ENCODE assay signal across 10 cellular contexts in genomic region chr2:73268368-73268830, GRCh38. TPM values are rescaled to one million over a fixed set of nuclear protein-coding genes. Genes with fewer than 3 reads are reported as not detected.
DNase-seq lines count a peak whose midpoint lies in the region; ATAC-seq, FAIRE-seq and TF ChIP-seq lines count a peak whose summit lies in the region.
"Had no signal": no experiment of that assay in that cellular context is flagged by ENCODE, and none has a peak within 500 bp of the region (broad histone marks: within the 10 kb centered on the region; RNA-seq: fewer than 3 reads in every experiment).

No MANE protein-coding gene starts in this region.

- ATAC-seq in GM21717 (IDR thresholded peaks at IDR 0.05; ENCODE audit: unreplicated experiment): no peak
- ATAC-seq in GM21619 (IDR thresholded peaks at IDR 0.05; ENCODE audit: unreplicated experiment): no peak
- no peak for ATAC-seq in HG03097 (IDR thresholded peaks at IDR 0.05; ENCODE audit: low FRiP score, unreplicated experiment)
- ATAC-seq: gastroesophageal sphincter had no signal

- intact Hi-C loops in dorsolateral prefrontal cortex (cut with DNase I): no loop called here

- no peak for DNase-seq in CD8-positive, alpha-beta memory T cell
- DNase-seq in NCI-H128 (lab: John Stamatoyannopoulos, UW; ENCODE audit: unreplicated experiment) (peak; percentile 16), dorsolateral prefrontal cortex (peak in 1 of 10 donors; percentile 22), GM12892 (ENCODE audit: insufficient read length) (no peak)
- DNase-seq: occipital lobe had no signal

- no peak overlapping the region for H3K27ac ChIP-seq in CD8-positive, alpha-beta memory T cell (ENCODE audit: low read depth, low read length)
- peak overlapping the region in 35 of 59 donors; percentile 6 to 81 (median 57) for H3K27ac ChIP-seq in dorsolateral prefrontal cortex
- H3K27ac ChIP-seq in neural cell (ENCODE audit: low read length): no peak overlapping the region
- H3K27ac ChIP-seq: gastroesophageal sphincter had no signal

- TF ChIP-seq CTCF in dorsolateral prefrontal cortex (IDR thresholded peaks at IDR 0.05 in 54 of 56, conservative IDR thresholded peaks at IDR 0.05 in 2 of 56; ENCODE audit: low read depth in 1 of 56, partially characterized antibody in 56 of 56) (no peak), neural cell (IDR thresholded peaks at IDR 0.05; ENCODE audit: poor library complexity, severe bottlenecking) (no peak)

- H3K36me3 Mint-ChIP-seq in CD8-positive, alpha-beta memory T cell: peaks cover 0 to 20% (median 5%) of the 10 kb centered on the region in 3 donors

- no peaks in the 10 kb centered on the region for H3K27me3 ChIP-seq in CD8-positive, alpha-beta memory T cell (ENCODE audit: insufficient read depth, low read length, poor library complexity, severe bottlenecking)
- H3K27me3 ChIP-seq in dorsolateral prefrontal cortex (peaks cover 0 to 46% (median 6%) of the 10 kb centered on the region in 45 donors), neural cell (ENCODE audit: insufficient read depth, low read depth, low read length) (peaks cover 34% of the 10 kb centered on the region)

- no peak overlapping the region for H3K4me2 ChIP-seq in neural cell (ENCODE audit: low read length)

- H3K4me1 Mint-ChIP-seq in CD8-positive, alpha-beta memory T cell: peaks cover 21 to 34% (median 25%) of the 10 kb centered on the region in 3 donors

- H3K9me3 ChIP-seq in CD8-positive, alpha-beta memory T cell (ENCODE audit: low read length): no peaks in the 10 kb centered on the region
- no peaks in the 10 kb centered on the region for H3K9me3 ChIP-seq in neural cell (ENCODE audit: low read length)

- no peak for TF ChIP-seq RAD21 in neural cell (conservative IDR thresholded peaks at IDR 0.05)

- peaks cover 0 to 1% (median 0%) of the 10 kb centered on the region in 5 donors for H3K9me3 Mint-ChIP-seq in CD8-positive, alpha-beta memory T cell

- H3K9ac ChIP-seq in neural cell (ENCODE audit: low read length): peak overlapping the region; percentile 11

- H3K4me3 ChIP-seq in CD8-positive, alpha-beta memory T cell (ENCODE audit: low read length): no peak overlapping the region
- H3K4me3 ChIP-seq in dorsolateral prefrontal cortex (peak overlapping the region in 55 of 59 donors; percentile 11 to 62 (median 42)), neural cell (ENCODE audit: low read length) (peak overlapping the region; percentile 59)

- H3F3A ChIP-seq in neural cell (ENCODE audit: insufficient read depth, low read length, poor library complexity, severe bottlenecking): no peaks in the 10 kb centered on the region

- no peaks in the 10 kb centered on the region for H3K9me2 ChIP-seq in neural cell (ENCODE audit: insufficient read depth, low read length)

- H2AFZ ChIP-seq in neural cell (ENCODE audit: low read depth, low read length): no peak overlapping the region

- H3K4me3 Mint-ChIP-seq in CD8-positive, alpha-beta memory T cell: peak overlapping the region; percentile 47 to 81 (median 60)

- H3K36me3 ChIP-seq in CD8-positive, alpha-beta memory T cell (ENCODE audit: insufficient read depth, low read length): no peaks in the 10 kb centered on the region
- H3K36me3 ChIP-seq in neural cell (ENCODE audit: insufficient read depth, low read length): no peaks in the 10 kb centered on the region
- H3K36me3 ChIP-seq: gastroesophageal sphincter had no signal

- POLR2A ChIA-PET in CD8-positive, alpha-beta memory T cell (lab: Charles Lee): interaction anchor here (0.7 to 1.6 kb wide), 2 partner anchors 22 to 34 kb away, joined by 3 to 5 read pairs; partner anchors contain the start of gene CCT7

- no peaks in the 10 kb centered on the region for H4K20me1 ChIP-seq in neural cell (ENCODE audit: insufficient read depth)

- no peaks in the 10 kb centered on the region for H3K27me3 Mint-ChIP-seq in CD8-positive, alpha-beta memory T cell

- TF ChIP-seq EP300 in neural cell (conservative IDR thresholded peaks at IDR 0.05; ENCODE audit: poor library complexity, severe bottlenecking): no peak

- no peak for FAIRE-seq in GM12892 (lab: Jason Lieb, UNC)

- CTCF ChIA-PET in CD8-positive, alpha-beta memory T cell (lab: Charles Lee): interaction anchor here (0.9 to 2.5 kb wide), 8 partner anchors 10 to 55 kb away, joined by 3 to 21 read pairs (median 4); partner anchors contain the start of gene PRADC1

- H3K27ac Mint-ChIP-seq in CD8-positive, alpha-beta memory T cell: peak overlapping the region in 2 of 8 donors; percentile 37 to 44

- H3K4me1 ChIP-seq in CD8-positive, alpha-beta memory T cell (ENCODE audit: insufficient read depth, low read length): peaks cover 11% of the 10 kb centered on the region

- no peaks in the 10 kb centered on the region for H3K79me2 ChIP-seq in neural cell (replicated peaks; ENCODE audit: insufficient read depth, low read length)

- no peak for TF ChIP-seq POLR2A in GM12892 (IDR thresholded peaks at IDR 0.05; ENCODE audit: low read depth, low read length)

TF ChIP-seq in neural cell, 6 proteins besides CTCF, POLR2A, EP300 and RAD21:
- TF ChIP-seq POLR2AphosphoS5 (IDR thresholded peaks at IDR 0.05) (no peak), SMC3 (conservative IDR thresholded peaks at IDR 0.05; ENCODE audit: poor library complexity) (no peak), EZH2 (IDR thresholded peaks at IDR 0.05; ENCODE audit: borderline replicate concordance, insufficient read depth, low read length, poor library complexity, severe bottlenecking) (no peak), MXI1 (conservative IDR thresholded peaks at IDR 0.05; ENCODE audit: poor library complexity, severe bottlenecking) (no peak), TAF1 (IDR thresholded peaks at IDR 0.05; ENCODE audit: low read depth) (no peak)
- TF ChIP-seq, protein P1, sequence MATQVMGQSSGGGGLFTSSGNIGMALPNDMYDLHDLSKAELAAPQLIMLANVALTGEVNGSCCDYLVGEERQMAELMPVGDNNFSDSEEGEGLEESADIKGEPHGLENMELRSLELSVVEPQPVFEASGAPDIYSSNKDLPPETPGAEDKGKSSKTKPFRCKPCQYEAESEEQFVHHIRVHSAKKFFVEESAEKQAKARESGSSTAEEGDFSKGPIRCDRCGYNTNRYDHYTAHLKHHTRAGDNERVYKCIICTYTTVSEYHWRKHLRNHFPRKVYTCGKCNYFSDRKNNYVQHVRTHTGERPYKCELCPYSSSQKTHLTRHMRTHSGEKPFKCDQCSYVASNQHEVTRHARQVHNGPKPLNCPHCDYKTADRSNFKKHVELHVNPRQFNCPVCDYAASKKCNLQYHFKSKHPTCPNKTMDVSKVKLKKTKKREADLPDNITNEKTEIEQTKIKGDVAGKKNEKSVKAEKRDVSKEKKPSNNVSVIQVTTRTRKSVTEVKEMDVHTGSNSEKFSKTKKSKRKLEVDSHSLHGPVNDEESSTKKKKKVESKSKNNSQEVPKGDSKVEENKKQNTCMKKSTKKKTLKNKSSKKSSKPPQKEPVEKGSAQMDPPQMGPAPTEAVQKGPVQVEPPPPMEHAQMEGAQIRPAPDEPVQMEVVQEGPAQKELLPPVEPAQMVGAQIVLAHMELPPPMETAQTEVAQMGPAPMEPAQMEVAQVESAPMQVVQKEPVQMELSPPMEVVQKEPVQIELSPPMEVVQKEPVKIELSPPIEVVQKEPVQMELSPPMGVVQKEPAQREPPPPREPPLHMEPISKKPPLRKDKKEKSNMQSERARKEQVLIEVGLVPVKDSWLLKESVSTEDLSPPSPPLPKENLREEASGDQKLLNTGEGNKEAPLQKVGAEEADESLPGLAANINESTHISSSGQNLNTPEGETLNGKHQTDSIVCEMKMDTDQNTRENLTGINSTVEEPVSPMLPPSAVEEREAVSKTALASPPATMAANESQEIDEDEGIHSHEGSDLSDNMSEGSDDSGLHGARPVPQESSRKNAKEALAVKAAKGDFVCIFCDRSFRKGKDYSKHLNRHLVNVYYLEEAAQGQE (IDR thresholded peaks at IDR 0.05; ENCODE audit: borderline replicate concordance): no peak

RNA-seq across cellular contexts. Expression of gene FBXO41, which starts 15.9 kb away (rescaled TPM):
- total RNA-seq in CD8-positive, alpha-beta memory T cell: 10 to 100 TPM; 25.3 to 25.6 TPM
- 2.4 TPM for polyA plus RNA-seq in CD8-positive, alpha-beta memory T cell
- 100 to 1,000 TPM in 86 of 120 experiments, 10 to 100 TPM in 34; 33.6 to 164 (median 112) TPM for total RNA-seq in dorsolateral prefrontal cortex
- 6.0 and 6.7 TPM in 2 replicates for polyA plus RNA-seq in neural cell
- 17.5 and 18.8 TPM in 2 replicates for polyA minus RNA-seq in neural cell
- 17.7 TPM for polyA plus RNA-seq in GM12892 (2012; ENCODE audit: missing spikeins)

RNA-seq across cellular contexts. Expression of gene EGR4, which starts 24.9 kb away (rescaled TPM):
- under 1 TPM; 0.31 to 0.55 TPM for total RNA-seq in CD8-positive, alpha-beta memory T cell
- polyA plus RNA-seq in CD8-positive, alpha-beta memory T cell: not detected
- 10 to 100 TPM in 7 of 120 experiments, 1 to 10 TPM in 109, under 1 TPM in 4; 0.25 to 57.1 (median 3.0) TPM for total RNA-seq in dorsolateral prefrontal cortex
- 0.90 TPM in 1 of 2 replicates, not detected in the other for polyA plus RNA-seq in neural cell
- polyA minus RNA-seq in neural cell: 0.69 and 1.2 TPM in 2 replicates
- polyA plus RNA-seq in GM12892 (2012; ENCODE audit: missing spikeins): not detected
- total RNA-seq: gastroesophageal sphincter, occipital lobe had no signal

RNA-seq across cellular contexts. Expression of gene CCT7, which starts 34.3 kb away (rescaled TPM):
- 100 to 1,000 TPM; 750 to 758 TPM for total RNA-seq in CD8-positive, alpha-beta memory T cell
- 263 TPM for polyA plus RNA-seq in CD8-positive, alpha-beta memory T cell
- total RNA-seq in dorsolateral prefrontal cortex: 100 to 1,000 TPM; 123 to 278 (median 188) TPM
- polyA plus RNA-seq in neural cell: 309 and 310 TPM in 2 replicates
- 196 and 202 TPM in 2 replicates for polyA minus RNA-seq in neural cell
- 400 TPM for polyA plus RNA-seq in GM12892 (2012; ENCODE audit: missing spikeins)

RNA-seq across cellular contexts. Expression of gene PRADC1, which starts 35.4 kb away (rescaled TPM):
- 10 to 100 TPM; 21.1 to 24.9 TPM for total RNA-seq in CD8-positive, alpha-beta memory T cell
- polyA plus RNA-seq in CD8-positive, alpha-beta memory T cell: 27.2 TPM
- total RNA-seq in dorsolateral prefrontal cortex: 10 to 100 TPM; 12.9 to 36.2 (median 21.9) TPM
- polyA plus RNA-seq in neural cell: 36.5 TPM in 2 replicates
- polyA minus RNA-seq in neural cell: 16.6 and 21.3 TPM in 2 replicates
- 9.5 TPM for polyA plus RNA-seq in GM12892 (2012; ENCODE audit: missing spikeins)

RNA-seq across cellular contexts. Expression of gene SMYD5, which starts 54.4 kb away (rescaled TPM):
- total RNA-seq in CD8-positive, alpha-beta memory T cell: 10 to 100 TPM; 41.2 to 42.8 TPM
- polyA plus RNA-seq in CD8-positive, alpha-beta memory T cell: 21.5 TPM
- total RNA-seq in dorsolateral prefrontal cortex: 10 to 100 TPM; 25.0 to 44.3 (median 33.2) TPM
- polyA plus RNA-seq in neural cell: 15.5 and 21.3 TPM in 2 replicates
- 15.2 and 18.5 TPM in 2 replicates for polyA minus RNA-seq in neural cell
- 26.9 TPM for polyA plus RNA-seq in GM12892 (2012; ENCODE audit: missing spikeins)

Comparison
In these comparisons a context has a peak if more than half of its experiments do, and no peak if none do; other contexts are left out.
1. H3K27ac ChIP-seq: peak in dorsolateral prefrontal cortex (35 of 59); none in CD8-positive, alpha-beta memory T cell (single experiment) and neural cell (single experiment).